Comparison of ENCODE assay signal across 10 cellular contexts in genomic region chr6:142856607-142856856, GRCh38.
A peak's percentile ranks its signal among the peaks of the same experiment; 100 is the strongest.
DNase-seq lines count a peak whose midpoint lies in the region; ATAC-seq and TF ChIP-seq lines count a peak whose summit lies in the region.
"Had no signal": no experiment of that assay in that cellular context is flagged by ENCODE, and none has a peak within 500 bp of the region (broad histone marks: within the 10 kb centered on the region; RNA-seq: fewer than 3 reads in every experiment).

No MANE protein-coding gene starts in this region.

- no peaks in the 10 kb centered on the region for H3K27me3 Mint-ChIP-seq in activated naive CD8-positive, alpha-beta T cell treated with anti-CD3 and anti-CD28 coated beads, Interleukin-2, amount 10 ng/mL, durations not matched to agents 7 days and 5 days

- H3K4me3 Mint-ChIP-seq in activated naive CD8-positive, alpha-beta T cell treated with anti-CD3 and anti-CD28 coated beads, Interleukin-2, amount 10 ng/mL, durations not matched to agents 7 days and 5 days: peak overlapping the region; percentile 82

- TF ChIP-seq CTCF in GM06990 (IDR thresholded peaks at IDR 0.05; ENCODE audit: insufficient read depth, low read length, poor library complexity, severe bottlenecking) (no peak), gastrocnemius medialis (IDR thresholded peaks at IDR 0.05 in 4 of 5, conservative IDR thresholded peaks at IDR 0.05 in 1 of 5) (no peak), heart right ventricle (IDR thresholded peaks at IDR 0.05) (no peak)

- intact Hi-C loops in gastrocnemius medialis (cut with DNase I; ENCODE audit: low total_unique reads) (no loop called here), heart right ventricle (cut with DNase I) (no loop called here)

- WGBS in heart right ventricle, 2 donors: 85 to 88% methylated on average over 1 of the region's 1 CpG

- H3K4me3 ChIP-seq in GM06990 (replicated peaks; ENCODE audit: low read depth, low read length) (peak overlapping the region; percentile 52), gastrocnemius medialis (no peak overlapping the region), heart right ventricle (peak overlapping the region in 1 of 10 donors; percentile 7)
- peak overlapping the region; percentile 42 for H3K4me3 ChIP-seq in Jurkat, Clone E6-1 (ENCODE audit: low read length)
- H3K4me3 ChIP-seq: GM23248 had no signal

- no peak for TF ChIP-seq POLR2A in gastrocnemius medialis (IDR thresholded peaks at IDR 0.05)

- H3K36me3 ChIP-seq in GM06990 (ENCODE audit: control insufficient read depth, insufficient read depth, low read length): peaks cover 2% of the 10 kb centered on the region; the same call in 1 of the 2 replicates
- H3K36me3 ChIP-seq in gastrocnemius medialis: no peaks in the 10 kb centered on the region
- peaks cover 0 to 3% (median 0%) of the 10 kb centered on the region in 9 donors for H3K36me3 ChIP-seq in heart right ventricle

- no peaks in the 10 kb centered on the region for H3K9me3 Mint-ChIP-seq in activated naive CD8-positive, alpha-beta T cell treated with anti-CD3 and anti-CD28 coated beads, Interleukin-2, amount 10 ng/mL, durations not matched to agents 7 days and 5 days

- no peaks in the 10 kb centered on the region for H3K27me3 ChIP-seq in GM06990 (replicated peaks; ENCODE audit: control insufficient read depth, insufficient read depth, low read length)
- H3K27me3 ChIP-seq in gastrocnemius medialis: no peaks in the 10 kb centered on the region
- H3K27me3 ChIP-seq in heart right ventricle: no peaks in the 10 kb centered on the region

- H3K27ac ChIP-seq in gastrocnemius medialis: peak overlapping the region; percentile 24 to 93 (median 34)
- peak overlapping the region in 1 of 10 donors; percentile 81 for H3K27ac ChIP-seq in heart right ventricle
- H3K27ac ChIP-seq: GM23248 had no signal

- ATAC-seq in activated naive CD8-positive, alpha-beta T cell treated with anti-CD3 and anti-CD28 coated beads, Interleukin-2, amount 10 ng/mL, durations not matched to agents 7 days and 5 days (ENCODE audit: low read depth): no peak
- no peak for ATAC-seq in gastrocnemius medialis
- ATAC-seq in GM19397 (IDR thresholded peaks at IDR 0.05; ENCODE audit: unreplicated experiment): no peak
- ATAC-seq in heart right ventricle: no peak
- ATAC-seq: SK-N-SH treated with all-trans-retinoic acid at 6 μM for 48 hours had no signal

- POLR2A ChIA-PET in activated naive CD8-positive, alpha-beta T cell treated with anti-CD3 and anti-CD28 coated beads, Interleukin-2, amount 10 ng/mL, durations not matched to agents 7 days and 5 days (lab: Charles Lee): interaction anchor here (1.2 to 6.0 kb wide), 5 partner anchors 12 to 90 kb away, joined by 3 to 49 read pairs (median 9); no protein-coding TSS in a partner anchor

- H3K4me1 ChIP-seq in gastrocnemius medialis: peaks cover 54 to 59% of the 10 kb centered on the region in 2 donors
- peaks cover 0 to 62% (median 30%) of the 10 kb centered on the region in 9 donors for H3K4me1 ChIP-seq in heart right ventricle

- H3K9me3 ChIP-seq in gastrocnemius medialis (no peaks in the 10 kb centered on the region), heart right ventricle (no peaks in the 10 kb centered on the region)

- DNase-seq in GM06990 (ENCODE audit: extremely low read depth, insufficient read length) (no peak), gastrocnemius medialis (no peak), pons (ENCODE audit: low spot score) (no peak), heart right ventricle (no peak)
- DNase-seq in Jurkat, Clone E6-1 (ENCODE audit: low read depth, low spot score): no peak
- DNase-seq in activated naive CD8-positive, alpha-beta T cell treated with anti-CD3 and anti-CD28 coated beads, Interleukin-2, amount 10 ng/mL, durations not matched to agents 7 days and 5 days: no peak
- DNase-seq: GM23248, hippocampal formation had no signal

- in situ Hi-C loops in gastrocnemius medialis (cut with MboI; ENCODE audit: low sequenced_read_pairs in 4 of 4): no loop called here

- peak overlapping the region; percentile 95 for H3K27ac Mint-ChIP-seq in activated naive CD8-positive, alpha-beta T cell treated with anti-CD3 and anti-CD28 coated beads, Interleukin-2, amount 10 ng/mL, durations not matched to agents 7 days and 5 days

- H3K4me1 Mint-ChIP-seq in activated naive CD8-positive, alpha-beta T cell treated with anti-CD3 and anti-CD28 coated beads, Interleukin-2, amount 10 ng/mL, durations not matched to agents 7 days and 5 days: peaks cover 71% of the 10 kb centered on the region

- H3K36me3 Mint-ChIP-seq in activated naive CD8-positive, alpha-beta T cell treated with anti-CD3 and anti-CD28 coated beads, Interleukin-2, amount 10 ng/mL, durations not matched to agents 7 days and 5 days: peaks cover 5% of the 10 kb centered on the region

Comparison
In these comparisons a context has a peak if more than half of its experiments do, and no peak if none do; other contexts are left out.
1. H3K4me3 ChIP-seq: peak in GM06990 (single experiment) and Jurkat, Clone E6-1 (single experiment); none in gastrocnemius medialis (0 of 4).